12 cellular contexts compared by ENCODE assay signal in genomic region chr15:31335991-31336942, GRCh38. TPM values are rescaled to one million over a fixed set of nuclear protein-coding genes. Genes with fewer than 3 reads are reported as not detected.
DNase-seq lines count a peak whose midpoint lies in the region; ATAC-seq and TF ChIP-seq lines count a peak whose summit lies in the region.
"Had no signal": no experiment of that assay in that cellular context is flagged by ENCODE, and none has a peak within 500 bp of the region (broad histone marks: within the 10 kb centered on the region; RNA-seq: fewer than 3 reads in every experiment).

No MANE protein-coding gene starts in this region.

- H3K27ac ChIP-seq in CD8-positive, alpha-beta T cell (ENCODE audit: low read depth, low read length): no peak overlapping the region
- H3K27ac ChIP-seq in skeletal muscle tissue (ENCODE audit: low read depth, low read length): peak overlapping the region; percentile 7

- no peaks in the 10 kb centered on the region for H3K27me3 ChIP-seq in CD8-positive, alpha-beta T cell (ENCODE audit: insufficient read depth, low read length)
- no peaks in the 10 kb centered on the region for H3K27me3 ChIP-seq in skeletal muscle tissue (ENCODE audit: control insufficient read depth in 3 of 3, insufficient read depth in 3 of 3, low read length in 3 of 3)

- peak overlapping the region; percentile 54 for H3K4me3 Mint-ChIP-seq in CD8-positive, alpha-beta T cell
- H3K4me3 Mint-ChIP-seq in T-helper 17 cell (peak overlapping the region; percentile 71), glutamatergic neuron (ENCODE audit: unreplicated experiment) (peak overlapping the region; percentile 30)

- peaks cover 99% of the 10 kb centered on the region for H3K4me1 ChIP-seq in CD8-positive, alpha-beta T cell (ENCODE audit: insufficient read depth, low read length)
- peaks cover 89 to 93% (median 90%) of the 10 kb centered on the region in 3 donors for H3K4me1 ChIP-seq in skeletal muscle tissue (ENCODE audit: control insufficient read depth in 3 of 3, insufficient read depth in 3 of 3, low read length in 3 of 3)

- TF ChIP-seq CTCF in CD8-positive, alpha-beta T cell (IDR thresholded peaks at IDR 0.05): no peak
- no peak for TF ChIP-seq CTCF in glutamatergic neuron (IDR thresholded peaks at IDR 0.05; ENCODE audit: partially characterized antibody, unreplicated experiment)

- no peaks in the 10 kb centered on the region for H3K27me3 Mint-ChIP-seq in CD8-positive, alpha-beta T cell (ENCODE audit: low read depth)
- no peaks in the 10 kb centered on the region for H3K27me3 Mint-ChIP-seq in T-helper 17 cell
- peaks cover 4% of the 10 kb centered on the region for H3K27me3 Mint-ChIP-seq in glutamatergic neuron (ENCODE audit: unreplicated experiment)

- peak overlapping the region; percentile 86 for H3K27ac Mint-ChIP-seq in CD8-positive, alpha-beta T cell
- H3K27ac Mint-ChIP-seq in T-helper 17 cell: peak overlapping the region; percentile 93
- H3K27ac Mint-ChIP-seq in glutamatergic neuron (ENCODE audit: unreplicated experiment): no peak overlapping the region

- H3K4me3 ChIP-seq in CD8-positive, alpha-beta T cell (ENCODE audit: low read depth, low read length): no peak overlapping the region
- peak overlapping the region in 2 of 3 donors; percentile 26 to 35 for H3K4me3 ChIP-seq in skeletal muscle tissue (ENCODE audit: low read length in 3 of 3)

- H3K9ac ChIP-seq in skeletal muscle tissue (ENCODE audit: low read depth in 1 of 3, low read length in 3 of 3): peak overlapping the region in 1 of 3 donors; percentile 60

- H3K4me1 Mint-ChIP-seq in CD8-positive, alpha-beta T cell (ENCODE audit: low read depth): peaks cover 99% of the 10 kb centered on the region
- H3K4me1 Mint-ChIP-seq in T-helper 17 cell: peaks cover 69% of the 10 kb centered on the region
- peaks cover 59% of the 10 kb centered on the region for H3K4me1 Mint-ChIP-seq in glutamatergic neuron (ENCODE audit: low read depth, unreplicated experiment)

- H3K36me3 Mint-ChIP-seq in CD8-positive, alpha-beta T cell: peaks cover 38% of the 10 kb centered on the region
- H3K36me3 Mint-ChIP-seq in T-helper 17 cell (ENCODE audit: low read depth): peaks cover 5% of the 10 kb centered on the region
- no peaks in the 10 kb centered on the region for H3K36me3 Mint-ChIP-seq in glutamatergic neuron (ENCODE audit: unreplicated experiment)

- no peak for ATAC-seq in CD8-positive, alpha-beta T cell
- ATAC-seq in T-helper 17 cell (no peak), GM21528 (IDR thresholded peaks at IDR 0.05; ENCODE audit: low FRiP score, unreplicated experiment) (no peak), HG03457 (IDR thresholded peaks at IDR 0.05; ENCODE audit: unreplicated experiment) (no peak)

- DNase-seq in CD8-positive, alpha-beta T cell: no peak
- DNase-seq in T-helper 17 cell (no peak), glutamatergic neuron (no peak), NCI-H2081 (lab: John Stamatoyannopoulos, UW) (no peak), globus pallidus (ENCODE audit: low spot score) (no peak)
- DNase-seq: activated T-cell treated with anti-CD3 and anti-CD28 coated beads, Interleukin-2, amount 50 U/mL, for 1 hour; DMS 273 treated with DMSO at 0.1 percent for 48 hours; mesendoderm; T-helper 9 cell had no signal

- intact Hi-C loops in CD8-positive, alpha-beta T cell (cut with DNase I, micrococcal nuclease): no loop called here

- H3K36me3 ChIP-seq in CD8-positive, alpha-beta T cell (ENCODE audit: insufficient read depth, low read length): no peaks in the 10 kb centered on the region
- H3K36me3 ChIP-seq in skeletal muscle tissue (ENCODE audit: control insufficient read depth in 3 of 3, insufficient read depth in 3 of 3, low read length in 3 of 3): peaks cover 0 to 5% (median 0%) of the 10 kb centered on the region in 3 donors

- POLR2A ChIA-PET in CD8-positive, alpha-beta T cell (lab: Charles Lee): interaction anchor here (0.9 to 2.0 kb wide), 3 partner anchors 10 to 25 kb away, joined by 3 to 6 read pairs (median 6); partner anchors contain the start of gene KLF13

- H3K9me3 ChIP-seq in CD8-positive, alpha-beta T cell (ENCODE audit: low read length): no peaks in the 10 kb centered on the region
- H3K9me3 ChIP-seq in T-helper 17 cell (ENCODE audit: control insufficient read depth, low read length, poor library complexity, severe bottlenecking) (no peaks in the 10 kb centered on the region), skeletal muscle tissue (ENCODE audit: control insufficient read depth in 3 of 3, low read length in 3 of 3) (no peaks in the 10 kb centered on the region)

- CTCF ChIA-PET in CD8-positive, alpha-beta T cell (lab: Charles Lee): interaction anchor here (1.1 to 18.1 kb wide), 7 partner anchors 23 to 152 kb away, joined by 3 to 286 read pairs (median 6); no protein-coding TSS in a partner anchor

- H3K9me3 Mint-ChIP-seq in CD8-positive, alpha-beta T cell: no peaks in the 10 kb centered on the region
- peaks cover 10% of the 10 kb centered on the region for H3K9me3 Mint-ChIP-seq in glutamatergic neuron (ENCODE audit: unreplicated experiment)

RNA-seq across cellular contexts. Expression of gene KLF13, which starts 9.6 kb away (rescaled TPM):
- 100 to 1,000 TPM; 359 to 364 TPM for total RNA-seq in CD8-positive, alpha-beta T cell
- total RNA-seq in T-helper 17 cell (100 to 1,000 TPM; 184 to 226 TPM), glutamatergic neuron (ENCODE audit: unreplicated experiment) (141 TPM), skeletal muscle tissue (20.4 TPM)
